In genomic region chr13:105796081-105796480, GRCh38 we compare ENCODE assay signal across 9 cellular contexts.
"Had no signal": no experiment of that assay in that cellular context is flagged by ENCODE, and none has a peak within 500 bp of the region (broad histone marks: within the 10 kb centered on the region; RNA-seq: fewer than 3 reads in every experiment).

No MANE protein-coding gene starts in this region.

- H3K4me3 Mint-ChIP-seq: H9, HFFc6 had no signal

- H3K4me3 ChIP-seq: GM23248, K562 had no signal

- H3K27ac Mint-ChIP-seq: H9, HFFc6 had no signal

- H3K4me1 Mint-ChIP-seq: H9 had no signal

- H3K9ac ChIP-seq: GM23248 had no signal

- DNase-seq: GM23248, GOT3, H9, HCEC 1CT, HFFc6, IMR-90, KG1 had no signal

- H3K27ac ChIP-seq: GM23248 had no signal

- H2AFZ ChIP-seq: GM23248 had no signal

- FAIRE-seq: HTR-8/SVneo, K562 had no signal
